In the genomic region with DNA sequence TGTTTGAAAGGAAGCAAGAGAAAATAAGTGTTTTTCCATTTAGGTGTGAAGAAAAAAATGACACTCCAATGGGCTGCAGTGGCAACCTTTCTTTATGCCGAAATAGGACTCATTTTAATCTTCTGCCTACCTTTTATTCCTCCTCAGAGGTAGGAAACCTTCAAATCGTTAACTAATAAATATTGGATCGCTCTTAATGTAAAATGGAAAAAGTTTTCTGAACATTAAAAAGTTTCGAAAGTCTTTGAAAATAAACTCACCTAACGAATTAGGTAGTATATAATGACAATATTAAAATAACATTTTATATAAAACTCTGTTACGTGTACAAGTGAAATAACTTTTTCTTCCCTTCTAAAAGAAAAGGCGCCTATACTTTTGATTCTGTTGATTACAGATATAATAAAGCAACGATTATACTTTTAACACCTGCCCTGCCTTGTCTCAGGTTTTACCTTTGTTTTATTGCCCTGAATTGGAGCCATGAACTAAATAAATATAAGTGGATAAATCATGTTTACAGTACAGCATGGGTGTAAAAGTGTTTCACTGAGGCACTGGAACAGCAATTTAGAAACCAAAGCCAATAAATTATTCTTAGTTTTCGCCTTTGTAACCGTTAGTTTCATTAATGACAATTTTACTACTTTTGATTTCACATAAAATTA, we compare ENCODE assay signal across 8 cellular contexts. TPM values are rescaled to one million over a fixed set of nuclear protein-coding genes. Genes with fewer than 3 reads are reported as not detected.
DNase-seq lines count a peak whose midpoint lies in the region; ATAC-seq lines count a peak whose summit lies in the region.

No MANE protein-coding gene starts in this region.

- peaks cover 4% of the 10 kb centered on the region for H3K4me1 ChIP-seq in stomach smooth muscle (ENCODE audit: control insufficient read depth, insufficient read depth, low read length)

- peaks cover 17% of the 10 kb centered on the region for H3K36me3 Mint-ChIP-seq in activated T-helper 17 cell treated with anti-CD3 and anti-CD28 coated beads, Interleukin-2, amount 50 U/mL, for 72 hours (ENCODE audit: low read depth)
- H3K36me3 Mint-ChIP-seq in immature natural killer cell, result peaks cover 0 to 7% (median 4%) of the 10 kb centered on the region in 3 donors

- peaks cover 0 to 7% of the 10 kb centered on the region in 2 donors for H3K36me3 ChIP-seq in stomach smooth muscle (ENCODE audit: control insufficient read depth in 2 of 2, insufficient read depth in 2 of 2, low read length in 2 of 2)

- DNase-seq in SIG-M5 treated with dmso at 0.1 percent for 504 hours (lab: John Stamatoyannopoulos, UW; ENCODE audit: unreplicated experiment), result peak; percentile 37
- DNase-seq in SIG-M5 (lab: John Stamatoyannopoulos, UW), result no peak
- no peak for DNase-seq in immature natural killer cell
- no peak for DNase-seq in AG08396 (ENCODE audit: low spot score)
- DNase-seq in H4 (ENCODE audit: low spot score), result no peak

- peak overlapping the region; percentile 87 to 89 for H3K9ac ChIP-seq in stomach smooth muscle (ENCODE audit: low read length in 2 of 2)

- H3K9me3 Mint-ChIP-seq in activated T-helper 17 cell treated with anti-CD3 and anti-CD28 coated beads, Interleukin-2, amount 50 U/mL, for 72 hours, result no peaks in the 10 kb centered on the region
- H3K9me3 Mint-ChIP-seq in immature natural killer cell, result no peaks in the 10 kb centered on the region

- H3K27ac Mint-ChIP-seq in activated T-helper 17 cell treated with anti-CD3 and anti-CD28 coated beads, Interleukin-2, amount 50 U/mL, for 72 hours, result no peak overlapping the region
- H3K27ac Mint-ChIP-seq in immature natural killer cell, result peak overlapping the region; percentile 55 to 85 (median 80)

- H3K4me3 ChIP-seq in stomach smooth muscle (ENCODE audit: low read length in 2 of 2), result peak overlapping the region; percentile 68 to 83

- ATAC-seq in activated T-helper 17 cell treated with anti-CD3 and anti-CD28 coated beads, Interleukin-2, amount 50 U/mL, for 72 hours (replicated peaks), result no peak
- ATAC-seq in GM19324 (IDR thresholded peaks at IDR 0.05; ENCODE audit: low FRiP score, unreplicated experiment), result no peak

- H3K4me3 Mint-ChIP-seq in activated T-helper 17 cell treated with anti-CD3 and anti-CD28 coated beads, Interleukin-2, amount 50 U/mL, for 72 hours, result peak overlapping the region; percentile 85
- peak overlapping the region; percentile 82 to 84 (median 84) for H3K4me3 Mint-ChIP-seq in immature natural killer cell

- no peaks in the 10 kb centered on the region for H3K27me3 Mint-ChIP-seq in activated T-helper 17 cell treated with anti-CD3 and anti-CD28 coated beads, Interleukin-2, amount 50 U/mL, for 72 hours
- peaks cover 3 to 6% (median 4%) of the 10 kb centered on the region in 3 donors for H3K27me3 Mint-ChIP-seq in immature natural killer cell (ENCODE audit: low read depth in 3 of 3)

- H3K27me3 ChIP-seq in stomach smooth muscle (ENCODE audit: control insufficient read depth in 1 of 2, insufficient read depth in 2 of 2, low read length in 2 of 2), result no peaks in the 10 kb centered on the region

- H3K9me3 ChIP-seq in stomach smooth muscle (ENCODE audit: control insufficient read depth in 2 of 2, low read length in 2 of 2), result no peaks in the 10 kb centered on the region

- peak overlapping the region; percentile 69 for H3K27ac ChIP-seq in stomach smooth muscle (ENCODE audit: low read length)

- H3K4me1 Mint-ChIP-seq in activated T-helper 17 cell treated with anti-CD3 and anti-CD28 coated beads, Interleukin-2, amount 50 U/mL, for 72 hours, result peaks cover 9% of the 10 kb centered on the region
- peaks cover 19 to 41% of the 10 kb centered on the region in 2 donors for H3K4me1 Mint-ChIP-seq in immature natural killer cell

RNA-seq across cellular contexts. Expression of gene BCAP29, which starts 0.8 kb away (rescaled TPM):
- 10 to 100 TPM; 33.3 to 51.6 TPM for total RNA-seq in activated T-helper 17 cell treated with anti-CD3 and anti-CD28 coated beads, Interleukin-2, amount 50 U/mL, for 72 hours
- polyA plus RNA-seq in immature natural killer cell, result 10 to 100 TPM; 29.9 to 65.7 (median 46.5) TPM
- total RNA-seq in H4 (2014; rRNA removed; shearing (Covaris generic)), result 122 and 171 TPM in 2 replicates

RNA-seq across cellular contexts. Expression of gene DUS4L, which starts 17.1 kb away (rescaled TPM):
- total RNA-seq in activated T-helper 17 cell treated with anti-CD3 and anti-CD28 coated beads, Interleukin-2, amount 50 U/mL, for 72 hours, result 10 to 100 TPM in 1 of 2 donors, 1 to 10 TPM in 1; 9.2 to 12.9 TPM
- 1 to 10 TPM; 3.7 to 7.3 (median 4.1) TPM for polyA plus RNA-seq in immature natural killer cell
- 13.3 and 14.8 TPM in 2 replicates for total RNA-seq in H4 (2014; rRNA removed; shearing (Covaris generic))

RNA-seq across cellular contexts. Expression of gene COG5, which starts 17.1 kb away (rescaled TPM):
- 10 to 100 TPM; 33.7 to 36.3 TPM for total RNA-seq in activated T-helper 17 cell treated with anti-CD3 and anti-CD28 coated beads, Interleukin-2, amount 50 U/mL, for 72 hours
- polyA plus RNA-seq in immature natural killer cell, result 10 to 100 TPM; 16.8 to 30.5 (median 22.2) TPM
- 33.0 and 41.7 TPM in 2 replicates for total RNA-seq in H4 (2014; rRNA removed; shearing (Covaris generic))
